Comparison of ENCODE assay signal across 8 cellular contexts in the genomic region with DNA sequence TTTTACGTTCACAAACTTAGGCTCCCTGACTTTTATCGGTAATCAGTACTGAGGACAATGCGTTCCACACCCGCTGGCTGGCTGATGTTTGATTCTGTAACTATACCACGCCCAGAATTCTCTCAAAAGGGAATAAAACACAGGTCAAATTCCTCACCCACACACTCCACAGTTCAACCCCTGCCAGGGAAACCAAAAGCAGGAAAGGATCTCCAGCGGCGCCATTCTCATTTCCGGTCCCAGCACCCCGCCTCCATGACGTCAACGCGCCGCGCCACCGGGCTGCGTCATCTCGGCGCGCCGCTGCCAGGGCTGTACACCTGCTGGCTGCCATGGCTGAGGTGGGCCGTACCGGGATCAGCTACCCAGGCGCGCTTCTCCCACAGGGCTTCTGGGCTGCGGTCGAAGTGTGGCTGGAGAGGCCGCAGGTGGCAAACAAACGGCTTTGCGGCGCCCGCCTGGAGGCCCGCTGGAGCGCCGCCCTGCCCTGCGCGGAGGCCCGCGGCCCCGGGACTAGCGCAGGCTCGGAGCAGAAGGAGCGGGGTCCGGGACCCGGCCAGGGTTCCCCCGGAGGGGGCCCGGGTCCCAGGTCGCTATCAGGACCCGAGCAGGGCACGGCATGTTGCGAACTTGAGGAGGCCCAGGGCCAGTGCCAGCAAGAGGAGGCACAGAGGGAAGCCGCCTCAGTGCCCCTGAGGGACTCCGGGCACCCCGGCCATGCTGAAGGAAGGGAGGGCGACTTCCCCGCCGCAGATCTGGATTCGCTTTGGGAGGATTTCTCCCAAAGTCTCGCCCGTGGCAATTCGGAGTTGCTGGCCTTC. TPM values are rescaled to one million over a fixed set of nuclear protein-coding genes. Genes with fewer than 3 reads are reported as not detected.
DNase-seq lines count a peak whose midpoint lies in the region; ATAC-seq and TF ChIP-seq lines count a peak whose summit lies in the region.

ACOX3 (minus strand) TSS at position 233 of the 821 bp plus-strand sequence. CDS start 24,202 bp downstream, outside the sequence.
A gene with protein sequence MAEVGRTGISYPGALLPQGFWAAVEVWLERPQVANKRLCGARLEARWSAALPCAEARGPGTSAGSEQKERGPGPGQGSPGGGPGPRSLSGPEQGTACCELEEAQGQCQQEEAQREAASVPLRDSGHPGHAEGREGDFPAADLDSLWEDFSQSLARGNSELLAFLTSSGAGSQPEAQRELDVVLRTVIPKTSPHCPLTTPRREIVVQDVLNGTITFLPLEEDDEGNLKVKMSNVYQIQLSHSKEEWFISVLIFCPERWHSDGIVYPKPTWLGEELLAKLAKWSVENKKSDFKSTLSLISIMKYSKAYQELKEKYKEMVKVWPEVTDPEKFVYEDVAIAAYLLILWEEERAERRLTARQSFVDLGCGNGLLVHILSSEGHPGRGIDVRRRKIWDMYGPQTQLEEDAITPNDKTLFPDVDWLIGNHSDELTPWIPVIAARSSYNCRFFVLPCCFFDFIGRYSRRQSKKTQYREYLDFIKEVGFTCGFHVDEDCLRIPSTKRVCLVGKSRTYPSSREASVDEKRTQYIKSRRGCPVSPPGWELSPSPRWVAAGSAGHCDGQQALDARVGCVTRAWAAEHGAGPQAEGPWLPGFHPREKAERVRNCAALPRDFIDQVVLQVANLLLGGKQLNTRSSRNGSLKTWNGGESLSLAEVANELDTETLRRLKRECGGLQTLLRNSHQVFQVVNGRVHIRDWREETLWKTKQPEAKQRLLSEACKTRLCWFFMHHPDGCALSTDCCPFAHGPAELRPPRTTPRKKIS (plus strand): TSS at position 287 of the 821 bp plus-strand sequence. CDS start 46 bp downstream, at position 333.

- H3K4me3 ChIP-seq in BE2C (ENCODE audit: low read depth, low read length) = peak within 1 kb of the TSS; percentile 96

- no peak for TF ChIP-seq CTCF in BE2C (IDR thresholded peaks at IDR 0.05; ENCODE audit: low read depth, low read length)

- no peaks in the 10 kb centered on the region for H3K9me3 ChIP-seq in BE2C

- H3K36me3 ChIP-seq in BE2C = no peaks in the 10 kb centered on the region

- H3K27me3 ChIP-seq in BE2C = no peaks in the 10 kb centered on the region

- H3K27ac ChIP-seq in cingulate gyrus (ENCODE audit: low read depth, low read length) = peak within 1 kb of the TSS; percentile 96

- DNase-seq in BE2C (peak; percentile 88), NCI-H524 treated with DMSO at 0.1 percent for 48 hours (lab: John Stamatoyannopoulos, UW) (peak; percentile 4), kidney tubule cell (ENCODE audit: low spot score) (peak; percentile 92)
- peak; percentile 95 for DNase-seq in activated CD4-positive, alpha-beta T cell treated with anti-CD3 and anti-CD28 coated beads for 48 hours
- DNase-seq in stimulated activated CD4-positive, alpha-beta T cell treated with anti-CD3 and anti-CD28 coated beads, Interleukin-1b, Interleukin-23, amount 100 ng/mL, for 1 hour (ENCODE audit: low read depth in 2 of 2) = peak; percentile 85 to 99

- peak; percentile 86 for TF ChIP-seq POLR2A in GM19099 (IDR thresholded peaks at IDR 0.05; ENCODE audit: extremely low read depth, insufficient read length, low read depth)

- H3K4me1 ChIP-seq in BE2C = no peaks in the 10 kb centered on the region; the same call in 1 of the 2 replicates

- ATAC-seq in HG03439 (IDR thresholded peaks at IDR 0.05; ENCODE audit: unreplicated experiment) = peak; percentile 88

RNA-seq across cellular contexts. Expression of gene ACOX3, which starts in this region (rescaled TPM):
- polyA plus RNA-seq in BE2C (2012; ENCODE audit: insufficient read depth, insufficient read length, low read depth) = 3.6 TPM

RNA-seq across cellular contexts. Expression of the second gene that starts in this region (rescaled TPM):
- polyA plus RNA-seq in BE2C (2012; ENCODE audit: insufficient read depth, insufficient read length, low read depth) = 14.8 TPM

Comparison
In these comparisons a context has a peak if more than half of its experiments do, and no peak if none do; other contexts are left out.
1. Peak in every context shown above with its lines: DNase-seq, ATAC-seq, H3K4me3 ChIP-seq and H3K27ac ChIP-seq.
2. DNase-seq: peak in every context shown above with its lines; median percentile 95 in activated CD4-positive, alpha-beta T cell treated with anti-CD3 and anti-CD28 coated beads for 48 hours; 92 in kidney tubule cell; 92 in stimulated activated CD4-positive, alpha-beta T cell treated with anti-CD3 and anti-CD28 coated beads, Interleukin-1b, Interleukin-23, amount 100 ng/mL, for 1 hour; 88 in BE2C; 4 in NCI-H524 treated with DMSO at 0.1 percent for 48 hours.